ENCODE assay signal across 1 cellular context in the genomic region with DNA sequence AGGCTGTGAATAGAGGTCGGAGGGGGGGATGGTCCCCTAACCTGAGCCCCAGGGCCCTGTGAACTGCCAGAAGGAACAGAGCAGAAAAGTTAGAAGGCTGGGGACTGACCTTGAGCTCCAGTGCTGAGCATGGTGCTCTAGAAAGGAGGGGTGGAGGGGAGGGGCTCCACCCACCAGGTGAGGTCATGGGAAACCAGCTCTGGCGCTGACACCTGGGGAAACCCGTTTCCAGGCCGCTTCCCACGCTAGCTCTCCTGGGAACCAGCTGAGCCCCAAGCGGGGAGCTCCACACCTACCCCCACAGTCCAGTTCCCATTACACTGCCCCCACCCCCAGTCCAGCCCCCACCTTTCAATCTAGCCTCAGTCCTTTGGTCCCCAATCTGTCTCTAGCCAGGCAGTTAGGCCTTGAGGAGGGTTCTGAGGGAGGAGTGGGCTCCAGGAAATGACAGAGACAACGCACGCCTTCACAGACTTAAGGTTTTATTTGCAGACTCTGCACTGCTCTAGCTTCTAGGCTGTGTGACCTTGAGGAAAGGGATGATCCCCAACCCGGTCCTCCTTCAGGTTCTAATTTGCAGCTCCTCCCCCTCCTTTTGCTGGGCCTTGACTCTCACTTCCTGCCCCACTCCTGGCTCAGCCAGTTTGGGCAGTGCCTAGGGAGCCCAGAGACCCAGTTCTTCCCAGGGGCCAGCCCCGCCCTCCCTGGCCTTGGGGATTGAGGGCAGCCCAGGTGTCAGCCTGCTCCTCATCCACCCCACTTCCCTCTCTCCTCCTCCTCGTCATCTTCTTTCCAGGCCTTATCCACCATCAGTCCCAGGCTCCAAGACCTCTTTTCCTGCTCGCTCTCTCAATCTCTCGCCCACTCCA.
TF ChIP-seq lines count a peak whose summit lies in the region.

No MANE protein-coding gene starts in this region.

TF ChIP-seq in GM23338, 12 proteins besides CTCF, POLR2A, EP300 and RAD21 (continued from another document):
- TF ChIP-seq ZNF462 (CRISPR knock-in tag; IDR thresholded peaks at IDR 0.05) (no peak), ZNF331 (CRISPR knock-in tag; IDR thresholded peaks at IDR 0.05; ENCODE audit: low read depth) (no peak), STAT1 (IDR thresholded peaks at IDR 0.05; ENCODE audit: unreplicated experiment) (no peak), NANOG (IDR thresholded peaks at IDR 0.05; ENCODE audit: borderline replicate concordance) (no peak), ZNF114 (CRISPR knock-in tag; IDR thresholded peaks at IDR 0.05) (no peak), CREB1 (CRISPR knock-in tag; IDR thresholded peaks at IDR 0.05; ENCODE audit: low read depth) (no peak)
- TF ChIP-seq, protein P1, sequence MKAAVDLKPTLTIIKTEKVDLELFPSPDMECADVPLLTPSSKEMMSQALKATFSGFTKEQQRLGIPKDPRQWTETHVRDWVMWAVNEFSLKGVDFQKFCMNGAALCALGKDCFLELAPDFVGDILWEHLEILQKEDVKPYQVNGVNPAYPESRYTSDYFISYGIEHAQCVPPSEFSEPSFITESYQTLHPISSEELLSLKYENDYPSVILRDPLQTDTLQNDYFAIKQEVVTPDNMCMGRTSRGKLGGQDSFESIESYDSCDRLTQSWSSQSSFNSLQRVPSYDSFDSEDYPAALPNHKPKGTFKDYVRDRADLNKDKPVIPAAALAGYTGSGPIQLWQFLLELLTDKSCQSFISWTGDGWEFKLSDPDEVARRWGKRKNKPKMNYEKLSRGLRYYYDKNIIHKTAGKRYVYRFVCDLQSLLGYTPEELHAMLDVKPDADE (IDR thresholded peaks at IDR 0.05), result no peak
